In the genomic region with DNA sequence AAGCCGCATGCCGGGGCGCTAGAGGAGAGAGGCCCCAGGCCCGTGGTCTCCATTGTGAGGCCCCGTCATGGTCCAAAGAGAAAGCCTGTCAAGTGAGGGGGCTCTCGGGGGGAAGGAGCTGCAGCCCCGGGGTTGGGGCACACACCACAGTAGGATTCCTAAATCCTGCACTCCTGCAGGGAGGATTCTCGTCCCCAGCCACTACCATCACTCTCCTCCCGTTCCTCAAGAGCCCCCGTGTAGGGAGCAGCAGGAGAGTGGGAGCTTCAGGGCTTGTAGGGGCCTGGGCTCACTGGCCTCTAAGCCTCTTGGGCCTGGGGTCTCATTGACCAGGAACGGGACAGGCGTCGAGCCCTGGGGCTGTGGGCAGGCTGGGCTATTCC, we compare ENCODE assay signal across 8 cellular contexts. TPM values are rescaled to one million over a fixed set of nuclear protein-coding genes. Genes with fewer than 3 reads are reported as not detected.
A peak's percentile ranks its signal among the peaks of the same experiment; 100 is the strongest.
DNase-seq lines count a peak whose midpoint lies in the region; ATAC-seq and TF ChIP-seq lines count a peak whose summit lies in the region.

No MANE protein-coding gene starts in this region.

- no peaks in the 10 kb centered on the region for H4K20me1 ChIP-seq in OCI-LY3 (ENCODE audit: insufficient read depth, low read length)

- H3K27ac ChIP-seq in OCI-LY3 (ENCODE audit: low read length), result peak overlapping the region; percentile 85
- peak overlapping the region; percentile 88 to 95 (median 93) for H3K27ac ChIP-seq in esophagus muscularis mucosa (replicated peaks in 1 of 4)

- DNase-seq in Calu3 (no peak), esophagus muscularis mucosa (ENCODE audit: extremely low spot score) (no peak), progenitor cell of endocrine pancreas (ENCODE audit: low spot score, unreplicated experiment) (no peak), NCI-H2081 (lab: John Stamatoyannopoulos, UW) (no peak), SW480 (ENCODE audit: low spot score) (no peak), NCI-H82 treated with DMSO at 0.1 percent for 48 hours (lab: John Stamatoyannopoulos, UW; ENCODE audit: unreplicated experiment) (no peak)

- H3K9me3 Mint-ChIP-seq in Calu3 (ENCODE audit: low read depth, unreplicated experiment) (no peaks in the 10 kb centered on the region), progenitor cell of endocrine pancreas (ENCODE audit: low read depth) (no peaks in the 10 kb centered on the region)

- peak overlapping the region; percentile 94 for H3K9ac ChIP-seq in OCI-LY3 (ENCODE audit: low read length)

- ATAC-seq in GM21825 (IDR thresholded peaks at IDR 0.05; ENCODE audit: unreplicated experiment), result no peak

- no TSS peak for BruUV-seq in Calu3 (replicated peaks; lab: Mats Ljungman, UMichigan)

- H3K27me3 Mint-ChIP-seq in Calu3 (ENCODE audit: unreplicated experiment) (no peaks in the 10 kb centered on the region), progenitor cell of endocrine pancreas (no peaks in the 10 kb centered on the region)

- TF ChIP-seq EP300 in esophagus muscularis mucosa (IDR thresholded peaks at IDR 0.05), result no peak

- intact Hi-C loops in Calu3 (cut with micrococcal nuclease; ENCODE audit: unreplicated experiment), result loop anchor here (5.0 kb wide), 1 partner anchor 120 kb away; no protein-coding TSS in a partner anchor
- intact Hi-C loops in esophagus muscularis mucosa (cut with DNase I), result no loop called here

- peak overlapping the region; percentile 99 for H3K4me2 ChIP-seq in OCI-LY3 (ENCODE audit: low read length)

- no peak for TF ChIP-seq POLR2A in esophagus muscularis mucosa (IDR thresholded peaks at IDR 0.05; ENCODE audit: low read depth)

- H3K79me2 ChIP-seq in OCI-LY3 (ENCODE audit: low read length), result no peaks in the 10 kb centered on the region

- H3K36me3 ChIP-seq in OCI-LY3 (replicated peaks; ENCODE audit: low read depth, low read length), result no peaks in the 10 kb centered on the region
- peaks cover 0 to 26% (median 13%) of the 10 kb centered on the region in 4 donors for H3K36me3 ChIP-seq in esophagus muscularis mucosa

- peak overlapping the region; percentile 88 for H3K4me3 Mint-ChIP-seq in Calu3 (ENCODE audit: low read depth, unreplicated experiment)
- peak overlapping the region; percentile 80 for H3K4me3 Mint-ChIP-seq in progenitor cell of endocrine pancreas (ENCODE audit: low read depth)

- CTCF ChIA-PET in Calu3 (lab: Charles Lee), result interaction anchor here (1.9 to 4.1 kb wide), 2 partner anchors 120 to 146 kb away, joined by 11 to 31 read pairs; no protein-coding TSS in a partner anchor

- H3K9me3 ChIP-seq in OCI-LY3 (ENCODE audit: insufficient read depth, low read length), result no peaks in the 10 kb centered on the region
- H3K9me3 ChIP-seq in esophagus muscularis mucosa, result no peaks in the 10 kb centered on the region

- H3K36me3 Mint-ChIP-seq in Calu3 (ENCODE audit: insufficient read depth, unreplicated experiment) (peaks cover 43% of the 10 kb centered on the region), progenitor cell of endocrine pancreas (ENCODE audit: insufficient read depth) (peaks cover 4% of the 10 kb centered on the region)

- H3K4me3 ChIP-seq in OCI-LY3 (ENCODE audit: low read length) (peak overlapping the region; percentile 92), esophagus muscularis mucosa (peak overlapping the region; percentile 67 to 91 (median 81))

- TF ChIP-seq CTCF in Calu3 (IDR thresholded peaks at IDR 0.05; ENCODE audit: unreplicated experiment), result no peak
- no peak for TF ChIP-seq CTCF in OCI-LY3 (IDR thresholded peaks at IDR 0.05; ENCODE audit: low read depth, low read length)
- TF ChIP-seq CTCF in esophagus muscularis mucosa (IDR thresholded peaks at IDR 0.05), result no peak
- no peak for TF ChIP-seq CTCF in progenitor cell of endocrine pancreas (IDR thresholded peaks at IDR 0.05; ENCODE audit: unreplicated experiment)

- H3K27ac Mint-ChIP-seq in Calu3 (ENCODE audit: unreplicated experiment), result no peak overlapping the region
- H3K27ac Mint-ChIP-seq in progenitor cell of endocrine pancreas, result no peak overlapping the region

- 14% methylated on average over 13 of the region's 13 CpGs for WGBS in esophagus muscularis mucosa

- H3K4me1 Mint-ChIP-seq in Calu3 (ENCODE audit: low read depth, unreplicated experiment) (no peaks in the 10 kb centered on the region), progenitor cell of endocrine pancreas (ENCODE audit: low read depth) (peaks cover 3% of the 10 kb centered on the region)

- H3K27me3 ChIP-seq in OCI-LY3 (ENCODE audit: low read depth, low read length), result no peaks in the 10 kb centered on the region
- H3K27me3 ChIP-seq in esophagus muscularis mucosa, result no peaks in the 10 kb centered on the region

- H2AFZ ChIP-seq in OCI-LY3 (ENCODE audit: low read depth, low read length), result peak overlapping the region; percentile 80; the same call in 1 of the 2 replicates

- H3K4me1 ChIP-seq in OCI-LY3 (ENCODE audit: low read length) (peaks cover 38% of the 10 kb centered on the region), esophagus muscularis mucosa (peaks cover 29 to 40% (median 36%) of the 10 kb centered on the region in 4 donors)

RNA-seq across cellular contexts. Expression of a gene that starts 0.8 kb away (rescaled TPM):
- total RNA-seq in Calu3 (2022), result 0.66 and 0.68 TPM in 2 replicates
- total RNA-seq in esophagus muscularis mucosa, result 10 to 100 TPM in 2 of 4 donors, 1 to 10 TPM in 2; 5.1 to 15.6 (median 9.1) TPM
- 2.5 and 2.6 TPM in 2 replicates for total RNA-seq in progenitor cell of endocrine pancreas

RNA-seq across cellular contexts. Expression of a gene that starts 0.9 kb away (rescaled TPM):
- total RNA-seq in Calu3 (2022) (22.6 and 23.0 TPM in 2 replicates), esophagus muscularis mucosa (10 to 100 TPM; 24.5 to 47.3 (median 35.6) TPM), progenitor cell of endocrine pancreas (25.1 and 26.1 TPM in 2 replicates)

RNA-seq across cellular contexts. Expression of a gene that starts 6.7 kb away (rescaled TPM):
- 9.5 and 12.3 TPM in 2 replicates for total RNA-seq in Calu3 (2022)
- 10 to 100 TPM; 11.3 to 22.8 (median 16.0) TPM for total RNA-seq in esophagus muscularis mucosa
- total RNA-seq in progenitor cell of endocrine pancreas, result 5.6 and 6.4 TPM in 2 replicates

RNA-seq across cellular contexts. Expression of a gene that starts 7.4 kb away (rescaled TPM):
- total RNA-seq in Calu3 (2022) (44.0 and 49.9 TPM in 2 replicates), esophagus muscularis mucosa (10 to 100 TPM; 22.0 to 31.6 (median 29.3) TPM), progenitor cell of endocrine pancreas (32.7 and 34.7 TPM in 2 replicates)

RNA-seq across cellular contexts. Expression of a gene that starts 22.5 kb away (rescaled TPM):
- 4.4 and 4.9 TPM in 2 replicates for total RNA-seq in Calu3 (2022)
- total RNA-seq in esophagus muscularis mucosa, result 1 to 10 TPM in 1 of 4 donors, under 1 TPM in 3; 0.52 to 1.2 (median 0.76) TPM
- 11.8 and 14.2 TPM in 2 replicates for total RNA-seq in progenitor cell of endocrine pancreas
